16 cellular contexts compared by ENCODE assay signal in the genomic region with DNA sequence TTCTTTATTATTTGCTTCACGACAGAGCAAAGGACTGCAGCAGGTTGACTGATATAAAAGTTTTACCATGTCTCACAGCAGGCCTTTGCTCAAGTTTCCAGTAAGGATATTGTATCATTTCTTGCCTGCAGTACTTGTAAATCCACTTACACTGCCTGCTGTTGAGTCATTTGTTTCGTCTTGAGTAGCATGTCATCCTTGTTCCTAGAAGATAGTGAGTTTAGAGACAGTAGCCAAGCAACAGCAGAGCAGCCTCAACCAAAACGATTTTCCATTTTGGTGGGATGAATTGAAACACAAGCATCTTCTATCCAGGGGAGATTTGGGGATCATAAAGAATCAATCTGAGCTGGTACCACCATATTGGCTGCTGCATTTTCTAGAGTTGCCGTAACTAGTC. TPM values are rescaled to one million over a fixed set of nuclear protein-coding genes. Genes with fewer than 3 reads are reported as not detected.
A peak's percentile ranks its signal among the peaks of the same experiment; 100 is the strongest.
DNase-seq lines count a peak whose midpoint lies in the region; ATAC-seq and TF ChIP-seq lines count a peak whose summit lies in the region.
"Had no signal": no experiment of that assay in that cellular context is flagged by ENCODE, and none has a peak within 500 bp of the region (broad histone marks: within the 10 kb centered on the region; RNA-seq: fewer than 3 reads in every experiment).

No MANE protein-coding gene starts in this region.

- no peaks in the 10 kb centered on the region for H4K20me1 ChIP-seq in SK-N-SH (ENCODE audit: insufficient read depth)

- H3K4me1 ChIP-seq in SK-N-SH (ENCODE audit: control insufficient read depth in 1 of 2, insufficient read depth in 2 of 2, low read depth in 1 of 2, low read length in 1 of 2) (0 out of 4 replicates have a peak, but pooled peaks cover 0 to 11% of the 10 kb centered on the region in 2 experiments), mucosa of descending colon (ENCODE audit: low read depth) (no peaks in the 10 kb centered on the region)
- H3K4me1 ChIP-seq: colonic mucosa had no signal

- no peak for TF ChIP-seq EP300 in SK-N-SH (IDR thresholded peaks at IDR 0.05; ENCODE audit: borderline replicate concordance in 1 of 2, low read depth in 1 of 2, low read length in 1 of 2)

- no peaks in the 10 kb centered on the region for H3K9me2 ChIP-seq in SK-N-SH

- H3K27ac ChIP-seq in SK-N-SH (ENCODE audit: low read depth in 2 of 2, low read length in 1 of 2) = no peak overlapping the region
- H3K27ac ChIP-seq: colonic mucosa, esophagus muscularis mucosa had no signal

- intact Hi-C loops in mucosa of descending colon (cut with DNase I, micrococcal nuclease) = no loop called here

- POLR2A ChIA-PET in SK-N-SH (lab: Yijun Ruan, JAX) = no interaction called here

- H3K4me3 ChIP-seq in SK-N-SH (ENCODE audit: low read depth in 2 of 2, low read length in 1 of 2) (no peak overlapping the region), choroid plexus epithelial cell (ENCODE audit: low read depth, low read length) (no peak overlapping the region), mucosa of descending colon (no peak overlapping the region)
- H3K4me3 ChIP-seq: colonic mucosa, esophagus muscularis mucosa, K562 had no signal

- TF ChIP-seq CTCF in SK-N-SH (IDR thresholded peaks at IDR 0.05) (no peak), choroid plexus epithelial cell (conservative IDR thresholded peaks at IDR 0.05; ENCODE audit: low read depth, low read length) (no peak), mucosa of descending colon (IDR thresholded peaks at IDR 0.05) (no peak)

- no peak overlapping the region for H2AFZ ChIP-seq in SK-N-SH (ENCODE audit: low read depth)

- H3K9me3 ChIP-seq in SK-N-SH (no peaks in the 10 kb centered on the region), mucosa of descending colon (no peaks in the 10 kb centered on the region)
- H3K9me3 ChIP-seq: colonic mucosa, esophagus muscularis mucosa had no signal

- no peak overlapping the region for H3K4me2 ChIP-seq in SK-N-SH

- ATAC-seq in SK-N-SH treated with all-trans-retinoic acid at 6 μM for 48 hours (0 out of 3 replicates have a peak, but pooled peaks have one; percentile 22), mucosa of descending colon (peak; percentile 17)
- ATAC-seq: K562 had no signal

- H3K36me3 ChIP-seq in SK-N-SH (replicated peaks in 1 of 2; ENCODE audit: control insufficient read depth in 1 of 2, insufficient read depth in 2 of 2, low read length in 1 of 2) (no peaks in the 10 kb centered on the region), mucosa of descending colon (ENCODE audit: low read depth) (no peaks in the 10 kb centered on the region)
- H3K36me3 ChIP-seq: colonic mucosa, esophagus muscularis mucosa had no signal

- H3K27me3 ChIP-seq in SK-N-SH (ENCODE audit: insufficient read depth) = no peaks in the 10 kb centered on the region
- H3K27me3 ChIP-seq: colonic mucosa, esophagus muscularis mucosa had no signal

- no peak overlapping the region for H3K9ac ChIP-seq in SK-N-SH

- H3K79me2 ChIP-seq in SK-N-SH (ENCODE audit: insufficient read depth) = no peaks in the 10 kb centered on the region

- peaks cover 6% of the 10 kb centered on the region for H3F3A ChIP-seq in SK-N-SH (replicated peaks; ENCODE audit: insufficient read depth)

- TF ChIP-seq RAD21 in SK-N-SH (IDR thresholded peaks at IDR 0.05; ENCODE audit: low read length) = no peak

- CTCF ChIA-PET in SK-N-SH (lab: Yijun Ruan, JAX) = no interaction called here

- WGBS in SK-N-SH (ENCODE audit: low lambda C conversion rate) = 82% methylated on average over 4 of the region's 4 CpGs

- DNase-seq in SK-N-SH (no peak), MV-4-11 (lab: John Stamatoyannopoulos, UW) (peak; percentile 75), choroid plexus epithelial cell (ENCODE audit: low read depth) (peak; percentile 90), mucosa of descending colon (no peak), NK-92 (lab: John Stamatoyannopoulos, UW; ENCODE audit: unreplicated experiment) (no peak), EL (no peak), NCI-H146 (lab: John Stamatoyannopoulos, UW) (no peak)
- DNase-seq: 8988T, colonic mucosa, GOT3, NCI-H1436 treated with DMSO at 0.1 percent for 48 hours, NCI-H526, occipital lobe had no signal

TF ChIP-seq in SK-N-SH treated with all-trans-retinoic acid at 6 μM for 48 hours, 23 proteins besides CTCF, POLR2A, EP300 and RAD21:
- no peak for TF ChIP-seq ZFP3 (CRISPR knock-in tag; IDR thresholded peaks at IDR 0.05)
- TF ChIP-seq GLIS3 (CRISPR knock-in tag; IDR thresholded peaks at IDR 0.05) = no peak
TF ChIP-seq in SK-N-SH treated with all-trans-retinoic acid at 6 μM for 48 hours: peak in this region for 0.

TF ChIP-seq in SK-N-SH, 30 proteins besides CTCF, POLR2A, EP300 and RAD21:
- TF ChIP-seq, protein P1, sequence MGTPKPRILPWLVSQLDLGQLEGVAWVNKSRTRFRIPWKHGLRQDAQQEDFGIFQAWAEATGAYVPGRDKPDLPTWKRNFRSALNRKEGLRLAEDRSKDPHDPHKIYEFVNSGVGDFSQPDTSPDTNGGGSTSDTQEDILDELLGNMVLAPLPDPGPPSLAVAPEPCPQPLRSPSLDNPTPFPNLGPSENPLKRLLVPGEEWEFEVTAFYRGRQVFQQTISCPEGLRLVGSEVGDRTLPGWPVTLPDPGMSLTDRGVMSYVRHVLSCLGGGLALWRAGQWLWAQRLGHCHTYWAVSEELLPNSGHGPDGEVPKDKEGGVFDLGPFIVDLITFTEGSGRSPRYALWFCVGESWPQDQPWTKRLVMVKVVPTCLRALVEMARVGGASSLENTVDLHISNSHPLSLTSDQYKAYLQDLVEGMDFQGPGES (IDR thresholded peaks at IDR 0.05; ENCODE audit: low read depth, low read length) = no peak
- TF ChIP-seq SMC3 (IDR thresholded peaks at IDR 0.05; ENCODE audit: low read depth, low read length) = no peak
- TF ChIP-seq RFX5 (IDR thresholded peaks at IDR 0.05; ENCODE audit: low read length) = no peak
- TF ChIP-seq TAF1 (IDR thresholded peaks at IDR 0.05; ENCODE audit: borderline replicate concordance, low read depth, low read length) = no peak
- TF ChIP-seq CHD2 (IDR thresholded peaks at IDR 0.05; ENCODE audit: low read length, partially characterized antibody) = no peak
- TF ChIP-seq, protein P2, sequence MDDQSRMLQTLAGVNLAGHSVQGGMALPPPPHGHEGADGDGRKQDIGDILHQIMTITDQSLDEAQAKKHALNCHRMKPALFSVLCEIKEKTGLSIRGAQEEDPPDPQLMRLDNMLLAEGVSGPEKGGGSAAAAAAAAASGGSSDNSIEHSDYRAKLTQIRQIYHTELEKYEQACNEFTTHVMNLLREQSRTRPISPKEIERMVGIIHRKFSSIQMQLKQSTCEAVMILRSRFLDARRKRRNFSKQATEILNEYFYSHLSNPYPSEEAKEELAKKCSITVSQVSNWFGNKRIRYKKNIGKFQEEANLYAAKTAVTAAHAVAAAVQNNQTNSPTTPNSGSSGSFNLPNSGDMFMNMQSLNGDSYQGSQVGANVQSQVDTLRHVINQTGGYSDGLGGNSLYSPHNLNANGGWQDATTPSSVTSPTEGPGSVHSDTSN (IDR thresholded peaks at IDR 0.05) = no peak
- no peak for TF ChIP-seq JUND (IDR thresholded peaks at IDR 0.05)
- no peak for TF ChIP-seq FOXM1 (IDR thresholded peaks at IDR 0.05; ENCODE audit: low read depth)
- TF ChIP-seq, protein P3, sequence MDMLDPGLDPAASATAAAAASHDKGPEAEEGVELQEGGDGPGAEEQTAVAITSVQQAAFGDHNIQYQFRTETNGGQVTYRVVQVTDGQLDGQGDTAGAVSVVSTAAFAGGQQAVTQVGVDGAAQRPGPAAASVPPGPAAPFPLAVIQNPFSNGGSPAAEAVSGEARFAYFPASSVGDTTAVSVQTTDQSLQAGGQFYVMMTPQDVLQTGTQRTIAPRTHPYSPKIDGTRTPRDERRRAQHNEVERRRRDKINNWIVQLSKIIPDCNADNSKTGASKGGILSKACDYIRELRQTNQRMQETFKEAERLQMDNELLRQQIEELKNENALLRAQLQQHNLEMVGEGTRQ (IDR thresholded peaks at IDR 0.05; ENCODE audit: borderline replicate concordance, low read depth, low read length) = no peak
- TF ChIP-seq GATA2 (CRISPR knock-in tag; IDR thresholded peaks at IDR 0.05) = no peak
- TF ChIP-seq NFIC (IDR thresholded peaks at IDR 0.05; ENCODE audit: borderline replicate concordance) = no peak
- no peak for TF ChIP-seq RCOR1 (IDR thresholded peaks at IDR 0.05; ENCODE audit: low read length)
- TF ChIP-seq GABPA (IDR thresholded peaks at IDR 0.05; ENCODE audit: low read depth) = no peak
- TF ChIP-seq EZH2phosphoT487 (IDR thresholded peaks at IDR 0.05; ENCODE audit: borderline replicate concordance, low read depth) = no peak
- TF ChIP-seq FOXJ3 (CRISPR knock-in tag; IDR thresholded peaks at IDR 0.05) = no peak
- no peak for TF ChIP-seq YY1 (IDR thresholded peaks at IDR 0.05; ENCODE audit: low read depth)
- TF ChIP-seq TEAD4 (IDR thresholded peaks at IDR 0.05; ENCODE audit: borderline replicate concordance, insufficient read depth) = no peak

RNA-seq across cellular contexts. Expression of gene ALOX5AP, which starts 24.0 kb away (rescaled TPM):
- polyA plus RNA-seq in SK-N-SH (2012; rRNA removed) = 1.2 and 1.3 TPM in 2 replicates
- polyA plus RNA-seq in SK-N-SH (2012; cell fraction: cytosol; rRNA removed) = 0.90 and 1.6 TPM in 2 replicates
- 0.47 and 0.83 TPM in 2 replicates for polyA plus RNA-seq in SK-N-SH (2012; cell fraction: nucleus; rRNA removed)
- total RNA-seq in mucosa of descending colon = 10 to 100 TPM in 2 of 3 donors, 1 to 10 TPM in 1; 5.1 to 13.8 (median 11.8) TPM
- polyA plus RNA-seq: K562 had no signal

Comparison
In these comparisons a context has a peak if more than half of its experiments do, and no peak if none do; other contexts are left out.
1. DNase-seq: peak in MV-4-11 (single experiment) and choroid plexus epithelial cell (single experiment); none in SK-N-SH (single experiment), mucosa of descending colon (0 of 3), NK-92 (single experiment), EL (single experiment) and NCI-H146 (single experiment).